In genomic region chr13:74570046-74570445, GRCh38 we compare ENCODE assay signal across 28 cellular contexts.
"Had no signal": no experiment of that assay in that cellular context is flagged by ENCODE, and none has a peak within 500 bp of the region (broad histone marks: within the 10 kb centered on the region; RNA-seq: fewer than 3 reads in every experiment).

No MANE protein-coding gene starts in this region.

- H3K27me3 ChIP-seq: heart left ventricle, neural progenitor cell, right atrium auricular region, stomach, thyroid gland, vagina had no signal

- H3K4me3 Mint-ChIP-seq: memory B cell; mesothelial cell of epicardium; naive B cell; nephron; neural progenitor cell; stimulated activated effector memory CD8-positive, alpha-beta T cell treated with anti-CD3 and anti-CD28 coated beads, Interleukin-12 subunit alpha, Interleukin-12 subunit beta, amount 100 ng/mL, for 72 hours had no signal

- H3K9me3 Mint-ChIP-seq: memory B cell; mesothelial cell of epicardium; naive B cell; nephron; stimulated activated effector memory CD8-positive, alpha-beta T cell treated with anti-CD3 and anti-CD28 coated beads, Interleukin-12 subunit alpha, Interleukin-12 subunit beta, amount 100 ng/mL, for 72 hours had no signal

- H3K9ac ChIP-seq: neural progenitor cell had no signal

- H3K36me3 Mint-ChIP-seq: memory B cell; mesothelial cell of epicardium; neural progenitor cell; stimulated activated effector memory CD8-positive, alpha-beta T cell treated with anti-CD3 and anti-CD28 coated beads, Interleukin-12 subunit alpha, Interleukin-12 subunit beta, amount 100 ng/mL, for 72 hours had no signal

- ATAC-seq: esophagus mucosa; gastroesophageal sphincter; heart left ventricle; left ventricle myocardium superior; lower lobe of right lung; mucosa of descending colon; sciatic nerve; stimulated activated effector memory CD8-positive, alpha-beta T cell treated with anti-CD3 and anti-CD28 coated beads, Interleukin-12 subunit alpha, Interleukin-12 subunit beta, amount 100 ng/mL, for 72 hours had no signal

- H2AFZ ChIP-seq: neural progenitor cell had no signal

- H3K9me3 ChIP-seq: gastroesophageal sphincter, heart left ventricle, lower lobe of right lung, mucosa of descending colon, prostate gland, right atrium auricular region, stomach, thyroid gland, vagina had no signal

- FAIRE-seq: endothelial cell of umbilical vein, islet of Langerhans had no signal

- H3K27ac ChIP-seq: coronary artery, gastroesophageal sphincter, heart left ventricle, lower lobe of right lung, neural progenitor cell, prostate gland, right atrium auricular region, stomach, thyroid gland, vagina had no signal

- DNase-seq: dermis blood vessel endothelial cell; effector memory CD4-positive, alpha-beta T cell; heart left ventricle; hippocampal formation; left ventricle myocardium superior; lower lobe of right lung; mucosa of descending colon; naive B cell; stimulated activated CD4-positive, alpha-beta T cell treated with anti-CD3 and anti-CD28 coated beads, Interleukin-2, amount 100 ng/mL, for 24 hours; stimulated activated CD4-positive, alpha-beta T cell treated with anti-CD3 and anti-CD28 coated beads, Interleukin-4, amount 100 ng/mL, for 24 hours; stimulated activated naive CD4-positive, alpha-beta T cell treated with Interleukin-2 at 50 U/mL for 16 hours; stomach; thyroid gland; trophoblast cell had no signal

- H3K4me3 ChIP-seq: coronary artery, gastroesophageal sphincter, heart left ventricle, lower lobe of right lung, mucosa of descending colon, neural progenitor cell, prostate gland, right atrium auricular region, stomach, thyroid gland, vagina had no signal

- H3K27ac Mint-ChIP-seq: memory B cell; mesothelial cell of epicardium; naive B cell; nephron; neural progenitor cell; stimulated activated effector memory CD8-positive, alpha-beta T cell treated with anti-CD3 and anti-CD28 coated beads, Interleukin-12 subunit alpha, Interleukin-12 subunit beta, amount 100 ng/mL, for 72 hours had no signal

- H3K4me2 ChIP-seq: neural progenitor cell had no signal

- H3K4me1 ChIP-seq: prostate gland, right atrium auricular region, thyroid gland had no signal

- H3K36me3 ChIP-seq: gastroesophageal sphincter, heart left ventricle, lower lobe of right lung, neural progenitor cell, prostate gland, right atrium auricular region, stomach, thyroid gland, vagina had no signal
